ENCODE assay signal across 10 cellular contexts in the genomic region with DNA sequence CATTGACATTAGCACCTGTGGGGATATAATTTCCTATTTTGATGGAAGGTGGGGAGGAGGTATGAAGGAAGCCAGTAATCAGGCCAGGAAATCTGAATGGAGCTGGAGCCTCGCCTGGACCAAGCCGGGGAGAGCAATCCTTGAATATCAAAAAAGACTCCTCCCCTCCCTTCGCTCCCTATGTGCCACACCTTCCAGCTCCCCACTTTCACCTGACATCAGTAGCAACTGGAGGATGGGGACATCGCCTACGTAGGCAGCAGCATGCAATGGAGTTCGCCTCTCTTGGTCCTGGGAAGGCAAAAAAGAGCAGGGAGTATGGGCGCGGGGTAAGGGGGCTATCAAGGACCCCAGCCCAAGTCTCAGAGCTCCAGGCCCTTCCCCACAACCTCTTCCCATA. TPM values are rescaled to one million over a fixed set of nuclear protein-coding genes. Genes with fewer than 3 reads are reported as not detected.
DNase-seq lines count a peak whose midpoint lies in the region; ATAC-seq and TF ChIP-seq lines count a peak whose summit lies in the region.
"Had no signal": no experiment of that assay in that cellular context is flagged by ENCODE, and none has a peak within 500 bp of the region (broad histone marks: within the 10 kb centered on the region; RNA-seq: fewer than 3 reads in every experiment).

No MANE protein-coding gene starts in this region.

- H3K79me2 ChIP-seq in OCI-LY1 (ENCODE audit: insufficient read depth, low read length) (no peaks in the 10 kb centered on the region), osteoblast (ENCODE audit: insufficient read depth, low read length) (peaks cover 59% of the 10 kb centered on the region)

- 40 to 67% methylated on average over 1 to 7 of the region's 8 CpGs for WGBS in endodermal cell (ENCODE audit: insufficient coverage in 1 of 2, insufficient read length in 1 of 2), 2 experiments

- H3K27ac ChIP-seq in OCI-LY1 (ENCODE audit: low read depth, low read length, poor library complexity, severe bottlenecking) (no peak overlapping the region), endodermal cell (ENCODE audit: low read depth, low read length) (no peak overlapping the region), osteoblast (ENCODE audit: low read depth, low read length) (peak overlapping the region; percentile 78)

- H3K4me2 ChIP-seq in OCI-LY1 (ENCODE audit: low read length) = peak overlapping the region; percentile 99
- peak overlapping the region; percentile 90 for H3K4me2 ChIP-seq in osteoblast (ENCODE audit: insufficient read depth, low read length)

- no peak for ATAC-seq in activated CD4-positive, CD25-positive, alpha-beta regulatory T cell treated with anti-CD3 and anti-CD28 coated beads, Interleukin-2, amount 50 U/mL, for 24 hours

- H3K9me3 ChIP-seq in OCI-LY1 (ENCODE audit: low read length) (no peaks in the 10 kb centered on the region), endodermal cell (ENCODE audit: control insufficient read depth, low read length) (no peaks in the 10 kb centered on the region), osteoblast (ENCODE audit: low read depth, low read length) (no peaks in the 10 kb centered on the region)

- H3K9ac ChIP-seq in OCI-LY1 (ENCODE audit: low read length) = peak overlapping the region; percentile 89
- H3K9ac ChIP-seq in endodermal cell (ENCODE audit: extremely low read depth, low read length, poor library complexity, severe bottlenecking) = peak overlapping the region; percentile 59

- H3K4me3 ChIP-seq in OCI-LY1 (ENCODE audit: low read depth, low read length, poor library complexity, severe bottlenecking) (peak overlapping the region; percentile 88), endodermal cell (ENCODE audit: low read length) (peak overlapping the region; percentile 96), osteoblast (ENCODE audit: insufficient read depth, low read length) (peak overlapping the region; percentile 94)

- H3K4me3 Mint-ChIP-seq in CD14-positive monocyte (peak overlapping the region; percentile 86 to 88), endodermal cell (peak overlapping the region; percentile 95)

- no peaks in the 10 kb centered on the region for H3F3A ChIP-seq in OCI-LY1 (ENCODE audit: insufficient read depth, low read length)

- intact Hi-C loops in CD14-positive monocyte (cut with micrococcal nuclease) = loop anchor here (5.0 to 10.0 kb wide), 2 partner anchors 50 to 62 kb away; no protein-coding TSS in a partner anchor

- H2AFZ ChIP-seq in OCI-LY1 (ENCODE audit: low read length) (no peak overlapping the region), osteoblast (ENCODE audit: low read length) (no peak overlapping the region)

- H3K9me2 ChIP-seq in OCI-LY1 (ENCODE audit: low read depth, low read length) = no peaks in the 10 kb centered on the region

- no peaks in the 10 kb centered on the region for H3K27me3 ChIP-seq in OCI-LY1 (ENCODE audit: insufficient read depth, low read length)
- no peaks in the 10 kb centered on the region for H3K27me3 ChIP-seq in endodermal cell (ENCODE audit: control insufficient read depth, insufficient read depth, low read length, poor library complexity, severe bottlenecking)
- H3K27me3 ChIP-seq in osteoblast (ENCODE audit: insufficient read depth, low read length) = no peaks in the 10 kb centered on the region

- H3K27me3 Mint-ChIP-seq in CD14-positive monocyte (ENCODE audit: low read depth in 3 of 3) = peaks cover 0 to 2% (median 0%) of the 10 kb centered on the region in 3 donors
- no peaks in the 10 kb centered on the region for H3K27me3 Mint-ChIP-seq in endodermal cell (ENCODE audit: insufficient read depth)

- H4K20me1 ChIP-seq in OCI-LY1 (ENCODE audit: insufficient read depth, low read length) (no peaks in the 10 kb centered on the region), osteoblast (ENCODE audit: insufficient read depth, low read length) (peaks cover 52% of the 10 kb centered on the region)

- H3K36me3 ChIP-seq in OCI-LY1 (ENCODE audit: insufficient read depth, low read length) (peaks cover 43% of the 10 kb centered on the region), endodermal cell (ENCODE audit: control insufficient read depth, insufficient read depth, low read length) (peaks cover 47% of the 10 kb centered on the region), osteoblast (ENCODE audit: insufficient read depth, low read length) (peaks cover 46% of the 10 kb centered on the region)

- DNase-seq in CD14-positive monocyte (ENCODE audit: low spot score) (no peak), endodermal cell (no peak), osteoblast (ENCODE audit: insufficient read length, low spot score, missing footprints) (peak; percentile 76), NCI-H69 (lab: John Stamatoyannopoulos, UW) (no peak), HuH-7 (ENCODE audit: low spot score) (no peak), NCI-H226 (no peak)
- DNase-seq: NCI-H2227 treated with DMSO at 0.1 percent for 48 hours had no signal

- H3K9me3 Mint-ChIP-seq in CD14-positive monocyte (no peaks in the 10 kb centered on the region), endodermal cell (no peaks in the 10 kb centered on the region)

- peaks cover 23% of the 10 kb centered on the region for H3K4me1 ChIP-seq in OCI-LY1 (ENCODE audit: insufficient read depth, low read length, severe bottlenecking)
- H3K4me1 ChIP-seq in endodermal cell (ENCODE audit: control insufficient read depth, insufficient read depth, low read length) = no peaks in the 10 kb centered on the region
- peaks cover 36% of the 10 kb centered on the region for H3K4me1 ChIP-seq in osteoblast (ENCODE audit: insufficient read depth, low read length)

- no peak for TF ChIP-seq CTCF in CD14-positive monocyte (IDR thresholded peaks at IDR 0.05)
- no peak for TF ChIP-seq CTCF in OCI-LY1 (IDR thresholded peaks at IDR 0.05; ENCODE audit: low read length)
- no peak for TF ChIP-seq CTCF in endodermal cell (conservative IDR thresholded peaks at IDR 0.05)
- TF ChIP-seq CTCF in osteoblast (IDR thresholded peaks at IDR 0.05; ENCODE audit: extremely low read depth, low read depth, low read length) = no peak

- H3K27ac Mint-ChIP-seq in CD14-positive monocyte = no peak overlapping the region
- H3K27ac Mint-ChIP-seq in endodermal cell = no peak overlapping the region

- H3K4me1 Mint-ChIP-seq in CD14-positive monocyte = peaks cover 18% of the 10 kb centered on the region
- H3K4me1 Mint-ChIP-seq in endodermal cell = peaks cover 19% of the 10 kb centered on the region

- peaks cover 39 to 43% of the 10 kb centered on the region in 2 donors for H3K36me3 Mint-ChIP-seq in CD14-positive monocyte
- H3K36me3 Mint-ChIP-seq in endodermal cell (ENCODE audit: low read depth) = peaks cover 40% of the 10 kb centered on the region

RNA-seq across cellular contexts. Expression of a gene that starts 1.1 kb away (rescaled TPM):
- 1 to 10 TPM; 1.5 to 2.4 TPM for polyA plus RNA-seq in CD14-positive monocyte
- total RNA-seq in endodermal cell = 10 to 100 TPM; 39.3 to 54.9 TPM
- 22.7 TPM for polyA plus RNA-seq in endodermal cell (2013, experiment 1 of 2)
- 20.4 TPM for polyA plus RNA-seq in endodermal cell (2013, experiment 2 of 2)
- 17.7 and 18.8 TPM in 2 replicates for total RNA-seq in osteoblast

RNA-seq across cellular contexts. Expression of a gene that starts 9.7 kb away (rescaled TPM):
- 1 to 10 TPM; 1.7 to 2.0 TPM for polyA plus RNA-seq in CD14-positive monocyte
- total RNA-seq in endodermal cell = 10 to 100 TPM; 20.5 to 23.2 TPM
- polyA plus RNA-seq in endodermal cell (2013, experiment 1 of 2) = 23.1 TPM
- polyA plus RNA-seq in endodermal cell (2013, experiment 2 of 2) = 17.5 TPM
- total RNA-seq in osteoblast = 10.1 and 14.4 TPM in 2 replicates

RNA-seq across cellular contexts. Expression of a gene that starts 27.2 kb away (rescaled TPM):
- polyA plus RNA-seq in CD14-positive monocyte = under 1 TPM in 1 of 2 donors, not detected in 1; 0.21 TPM
- total RNA-seq in endodermal cell (1 to 10 TPM; 2.5 to 3.2 TPM), osteoblast (not detected in 2 replicates)
- polyA plus RNA-seq in endodermal cell (2013, experiment 1 of 2) = 3.1 TPM
- 1.6 TPM for polyA plus RNA-seq in endodermal cell (2013, experiment 2 of 2)
- total RNA-seq: esophagus mucosa had no signal

RNA-seq across cellular contexts. Expression of a gene that starts 32.9 kb away (rescaled TPM):
- polyA plus RNA-seq in CD14-positive monocyte = 1 to 10 TPM; 2.7 to 3.2 TPM
- 10 to 100 TPM; 27.0 to 35.1 TPM for total RNA-seq in endodermal cell
- 43.7 TPM for polyA plus RNA-seq in endodermal cell (2013, experiment 1 of 2)
- polyA plus RNA-seq in endodermal cell (2013, experiment 2 of 2) = 41.2 TPM
- total RNA-seq in osteoblast = 26.8 and 27.4 TPM in 2 replicates

RNA-seq across cellular contexts. Expression of a gene that starts 35.3 kb away (rescaled TPM):
- 10 to 100 TPM; 35.8 to 45.7 TPM for polyA plus RNA-seq in CD14-positive monocyte
- total RNA-seq in endodermal cell = 10 to 100 TPM; 45.8 to 48.9 TPM
- polyA plus RNA-seq in endodermal cell (2013, experiment 1 of 2) = 41.5 TPM
- polyA plus RNA-seq in endodermal cell (2013, experiment 2 of 2) = 40.9 TPM
- 155 and 159 TPM in 2 replicates for total RNA-seq in osteoblast
